ENCODE assay signal across 25 cellular contexts in the genomic region with DNA sequence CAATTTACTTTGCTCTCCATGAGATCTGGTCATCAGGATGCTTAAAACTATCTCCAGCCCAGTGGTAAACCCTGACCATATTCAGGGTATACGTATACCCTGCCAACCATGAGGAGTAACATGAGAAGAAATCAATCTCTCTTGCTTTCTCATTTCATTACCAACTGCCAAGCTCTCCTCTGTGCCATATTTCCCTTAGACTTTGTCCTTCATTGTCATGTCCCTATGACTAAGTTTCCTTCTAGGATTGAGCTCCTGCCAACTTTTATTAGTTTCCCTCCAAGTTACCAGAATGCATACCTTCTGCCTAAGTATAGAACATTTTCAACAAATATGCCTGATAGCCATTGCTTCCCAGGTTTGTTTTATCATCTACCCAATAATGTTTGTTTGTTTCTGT.
"Had no signal": no experiment of that assay in that cellular context is flagged by ENCODE, and none has a peak within 500 bp of the region (broad histone marks: within the 10 kb centered on the region; RNA-seq: fewer than 3 reads in every experiment).

No MANE protein-coding gene starts in this region.

- H3K4me1 ChIP-seq: adrenal gland, esophagus muscularis mucosa, gastrocnemius medialis, parathyroid adenoma, right lobe of liver, tibial artery had no signal

- H3K9me3 ChIP-seq: esophagus muscularis mucosa, gastrocnemius medialis, right lobe of liver, tibial artery had no signal

- H2AFZ ChIP-seq: parathyroid adenoma had no signal

- H3K27me3 ChIP-seq: adrenal gland, dorsolateral prefrontal cortex, esophagus muscularis mucosa, gastrocnemius medialis, right lobe of liver, tibial artery had no signal

- DNase-seq: activated CD4-positive, alpha-beta T cell treated with anti-CD3 and anti-CD28 coated beads, Interleukin-2, amount 50 U/mL, for 4 hours; activated CD8-positive, alpha-beta memory T cell treated with anti-CD3 and anti-CD28 coated beads for 24 hours; activated CD8-positive, alpha-beta memory T cell treated with anti-CD3 and anti-CD28 coated beads, Interleukin-2, amount 50 U/mL, for 4 hours; activated naive CD4-positive, alpha-beta T cell; activated T-cell treated with anti-CD3 and anti-CD28 coated beads, Interleukin-2, amount 50 U/mL, for 24 hours; adrenal gland; dorsolateral prefrontal cortex; effector memory CD8-positive, alpha-beta T cell; gastrocnemius medialis; head of caudate nucleus; midbrain; right lobe of liver; stimulated activated CD4-positive, alpha-beta T cell treated with anti-CD3 and anti-CD28 coated beads, Interleukin-2, amount 100 ng/mL, for 24 hours; stimulated activated naive CD8-positive, alpha-beta T cell treated with anti-CD3 and anti-CD28 coated beads, Interleukin-15, amount 100 ng/mL, for 72 hours; T-helper 9 cell; tibial artery had no signal

- H3K4me3 ChIP-seq: adrenal gland, dorsolateral prefrontal cortex, esophagus muscularis mucosa, gastrocnemius medialis, right lobe of liver, skin epidermis, tibial artery had no signal

- ATAC-seq: activated T-helper 17 cell treated with anti-CD3 and anti-CD28 coated beads, Interleukin-2, amount 50 U/mL, for 72 hours; effector memory CD8-positive, alpha-beta T cell; gastrocnemius medialis; right lobe of liver; stimulated activated effector memory CD8-positive, alpha-beta T cell treated with anti-CD3 and anti-CD28 coated beads, Interleukin-12 subunit alpha, Interleukin-12 subunit beta, amount 100 ng/mL, for 72 hours; stimulated activated naive CD8-positive, alpha-beta T cell treated with anti-CD3 and anti-CD28 coated beads, Interleukin-15, amount 100 ng/mL, for 72 hours; WTC11 had no signal

- FAIRE-seq: astrocyte, colon, islet of Langerhans had no signal

- H3K27ac ChIP-seq: adrenal gland, esophagus muscularis mucosa, gastrocnemius medialis, parathyroid adenoma, right lobe of liver, skin epidermis, tibial artery had no signal

- H3K36me3 ChIP-seq: adrenal gland, esophagus muscularis mucosa, gastrocnemius medialis, right lobe of liver, tibial artery had no signal

- H3K9ac ChIP-seq: parathyroid adenoma had no signal
